In genomic region chr13:52450012-52450792, GRCh38 we compare ENCODE assay signal across 8 cellular contexts. TPM values are rescaled to one million over a fixed set of nuclear protein-coding genes. Genes with fewer than 3 reads are reported as not detected.
DNase-seq lines count a peak whose midpoint lies in the region; ATAC-seq and TF ChIP-seq lines count a peak whose summit lies in the region.

TSS of gene VPS36 (minus strand) at chr13:52450634. CDS start at chr13:52450594, 40 bp downstream.

- H3K9me3 ChIP-seq in osteoblast (ENCODE audit: low read depth, low read length): no peaks in the 10 kb centered on the region
- no peaks in the 10 kb centered on the region for H3K9me3 ChIP-seq in thoracic aorta

- H3K9me3 Mint-ChIP-seq in activated naive CD4-positive, alpha-beta T cell treated with anti-CD3 and anti-CD28 coated beads, Interleukin-2, amount 50 U/mL, for 72 hours: no peaks in the 10 kb centered on the region

- H3K36me3 ChIP-seq in osteoblast (ENCODE audit: insufficient read depth, low read length) (peaks cover under 1% of the 10 kb centered on the region), thoracic aorta (no peaks in the 10 kb centered on the region)

- H3K4me3 ChIP-seq in osteoblast (ENCODE audit: insufficient read depth, low read length) (peak within 1 kb of the TSS; percentile 82), thoracic aorta (peak within 1 kb of the TSS; percentile 80)

- TF ChIP-seq CTCF in osteoblast (IDR thresholded peaks at IDR 0.05; ENCODE audit: extremely low read depth, low read depth, low read length) (peak; percentile 97), thoracic aorta (IDR thresholded peaks at IDR 0.05) (peak; percentile 100)

- peak; percentile 84 for TF ChIP-seq POLR2A in GM10847 (IDR thresholded peaks at IDR 0.05; ENCODE audit: extremely low read depth, insufficient read length)

- peaks cover 9% of the 10 kb centered on the region for H4K20me1 ChIP-seq in osteoblast (ENCODE audit: insufficient read depth, low read length)

- H3K36me3 Mint-ChIP-seq in activated naive CD4-positive, alpha-beta T cell treated with anti-CD3 and anti-CD28 coated beads, Interleukin-2, amount 50 U/mL, for 72 hours: peaks cover 0 to 18% of the 10 kb centered on the region in 2 donors

- H3K27ac ChIP-seq in osteoblast (ENCODE audit: low read depth, low read length) (peak within 1 kb of the TSS; percentile 77), thoracic aorta (peak within 1 kb of the TSS; percentile 91 to 97)

- H3K4me2 ChIP-seq in osteoblast (ENCODE audit: insufficient read depth, low read length): peak within 1 kb of the TSS; percentile 92

- peak; percentile 69 for ATAC-seq in HG02588 (IDR thresholded peaks at IDR 0.05; ENCODE audit: unreplicated experiment)
- ATAC-seq in SK-N-SH treated with all-trans-retinoic acid at 6 μM for 48 hours: peak; percentile 80
- peak; percentile 78 to 79 for ATAC-seq in activated naive CD4-positive, alpha-beta T cell treated with anti-CD3 and anti-CD28 coated beads, Interleukin-2, amount 50 U/mL, for 72 hours
- ATAC-seq in thoracic aorta (ENCODE audit: insufficient number of reproducible peaks, low FRiP score, low read depth): peak; percentile 97

- H3K27me3 ChIP-seq in osteoblast (ENCODE audit: insufficient read depth, low read length) (no peaks in the 10 kb centered on the region), thoracic aorta (replicated peaks; ENCODE audit: insufficient read depth) (no peaks in the 10 kb centered on the region)

- peaks cover 44% of the 10 kb centered on the region for H3K79me2 ChIP-seq in osteoblast (ENCODE audit: insufficient read depth, low read length)

- H3K27ac Mint-ChIP-seq in activated naive CD4-positive, alpha-beta T cell treated with anti-CD3 and anti-CD28 coated beads, Interleukin-2, amount 50 U/mL, for 72 hours: peak within 1 kb of the TSS; percentile 86 to 95

- peak; percentile 88 for DNase-seq in NCI-H1092 (lab: John Stamatoyannopoulos, UW)
- peak; percentile 95 to 98 for DNase-seq in activated naive CD4-positive, alpha-beta T cell treated with anti-CD3 and anti-CD28 coated beads, Interleukin-2, amount 50 U/mL, for 72 hours (ENCODE audit: low spot score in 2 of 2)
- DNase-seq in glomerular visceral epithelial cell (ENCODE audit: extremely low spot score): peak; percentile 96
- DNase-seq in osteoblast (ENCODE audit: insufficient read length, low spot score, missing footprints): peak; percentile 98
- DNase-seq in thoracic aorta (ENCODE audit: low spot score): peak; percentile 78

- H3K4me1 ChIP-seq in osteoblast (ENCODE audit: insufficient read depth, low read length): peaks cover 26% of the 10 kb centered on the region
- peaks cover 22 to 30% of the 10 kb centered on the region in 2 donors for H3K4me1 ChIP-seq in thoracic aorta (ENCODE audit: control insufficient read depth in 1 of 2, low read depth in 2 of 2)

- peak within 1 kb of the TSS; percentile 78 for H2AFZ ChIP-seq in osteoblast (ENCODE audit: low read length)

TF ChIP-seq in SK-N-SH treated with all-trans-retinoic acid at 6 μM for 48 hours, 23 proteins besides CTCF, POLR2A, EP300 and RAD21:
- TF ChIP-seq, protein P1, sequence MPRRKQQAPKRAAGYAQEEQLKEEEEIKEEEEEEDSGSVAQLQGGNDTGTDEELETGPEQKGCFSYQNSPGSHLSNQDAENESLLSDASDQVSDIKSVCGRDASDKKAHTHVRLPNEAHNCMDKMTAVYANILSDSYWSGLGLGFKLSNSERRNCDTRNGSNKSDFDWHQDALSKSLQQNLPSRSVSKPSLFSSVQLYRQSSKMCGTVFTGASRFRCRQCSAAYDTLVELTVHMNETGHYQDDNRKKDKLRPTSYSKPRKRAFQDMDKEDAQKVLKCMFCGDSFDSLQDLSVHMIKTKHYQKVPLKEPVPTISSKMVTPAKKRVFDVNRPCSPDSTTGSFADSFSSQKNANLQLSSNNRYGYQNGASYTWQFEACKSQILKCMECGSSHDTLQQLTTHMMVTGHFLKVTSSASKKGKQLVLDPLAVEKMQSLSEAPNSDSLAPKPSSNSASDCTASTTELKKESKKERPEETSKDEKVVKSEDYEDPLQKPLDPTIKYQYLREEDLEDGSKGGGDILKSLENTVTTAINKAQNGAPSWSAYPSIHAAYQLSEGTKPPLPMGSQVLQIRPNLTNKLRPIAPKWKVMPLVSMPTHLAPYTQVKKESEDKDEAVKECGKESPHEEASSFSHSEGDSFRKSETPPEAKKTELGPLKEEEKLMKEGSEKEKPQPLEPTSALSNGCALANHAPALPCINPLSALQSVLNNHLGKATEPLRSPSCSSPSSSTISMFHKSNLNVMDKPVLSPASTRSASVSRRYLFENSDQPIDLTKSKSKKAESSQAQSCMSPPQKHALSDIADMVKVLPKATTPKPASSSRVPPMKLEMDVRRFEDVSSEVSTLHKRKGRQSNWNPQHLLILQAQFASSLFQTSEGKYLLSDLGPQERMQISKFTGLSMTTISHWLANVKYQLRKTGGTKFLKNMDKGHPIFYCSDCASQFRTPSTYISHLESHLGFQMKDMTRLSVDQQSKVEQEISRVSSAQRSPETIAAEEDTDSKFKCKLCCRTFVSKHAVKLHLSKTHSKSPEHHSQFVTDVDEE (CRISPR knock-in tag; IDR thresholded peaks at IDR 0.05): 0 out of 2 replicates have a peak, but pooled peaks have one; percentile 23
- no peak for TF ChIP-seq RARB (CRISPR knock-in tag; IDR thresholded peaks at IDR 0.05)

RNA-seq across cellular contexts. Expression of gene VPS36, which starts in this region (rescaled TPM):
- total RNA-seq in activated naive CD4-positive, alpha-beta T cell treated with anti-CD3 and anti-CD28 coated beads, Interleukin-2, amount 50 U/mL, for 72 hours: 10 to 100 TPM; 31.1 to 38.6 TPM
- total RNA-seq in osteoblast (35.8 and 40.7 TPM in 2 replicates), thoracic aorta (100 to 1,000 TPM in 1 of 2 donors, 10 to 100 TPM in 1; 42.1 to 100 TPM)

Comparison
In these comparisons a context has a peak if more than half of its experiments do, and no peak if none do; other contexts are left out.
1. Peak in every context shown above with its lines: DNase-seq, ATAC-seq, H3K4me3 ChIP-seq and H3K27ac ChIP-seq.